In the genomic region with DNA sequence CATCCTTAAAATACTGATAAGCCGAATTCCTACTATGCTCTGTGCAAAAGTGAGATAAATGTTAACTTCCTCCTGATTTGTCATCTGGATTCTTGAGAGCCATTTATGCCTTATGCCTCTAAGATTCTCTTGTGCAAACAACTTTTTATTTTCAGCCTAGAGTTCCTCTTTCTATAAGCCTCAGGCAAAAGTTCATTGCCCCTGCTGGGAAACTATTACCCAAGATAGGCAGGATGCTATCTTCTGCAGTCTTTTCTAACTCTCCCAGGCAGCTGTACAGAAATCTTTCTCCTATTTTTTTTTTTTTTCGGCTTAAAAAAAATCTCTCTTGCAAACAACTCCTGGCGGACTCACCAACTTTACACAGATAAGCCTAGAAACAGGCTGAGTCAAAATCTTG, we compare ENCODE assay signal across 25 cellular contexts.
A peak's percentile ranks its signal among the peaks of the same experiment; 100 is the strongest.
DNase-seq lines count a peak whose midpoint lies in the region; ATAC-seq and TF ChIP-seq lines count a peak whose summit lies in the region.
"Had no signal": no experiment of that assay in that cellular context is flagged by ENCODE, and none has a peak within 500 bp of the region (broad histone marks: within the 10 kb centered on the region; RNA-seq: fewer than 3 reads in every experiment).

No MANE protein-coding gene starts in this region.

- H3K9me2 ChIP-seq in GM23338 (ENCODE audit: insufficient read depth) (no peaks in the 10 kb centered on the region), SU-DHL-6 (replicated peaks; ENCODE audit: insufficient read depth, low read length) (no peaks in the 10 kb centered on the region)

- H3K27ac Mint-ChIP-seq in GM23338 = no peak overlapping the region; the same call in 1 of the 2 replicates
- H3K27ac Mint-ChIP-seq: activated CD4-positive, alpha-beta memory T cell treated with anti-CD3 and anti-CD28 coated beads for 36 hours; activated naive CD4-positive, alpha-beta T cell treated with anti-CD3 and anti-CD28 coated beads, Interleukin-2, amount 50 U/mL, for 24 hours; nephron had no signal

- no peaks in the 10 kb centered on the region for H3K27me3 ChIP-seq in GM23338 (ENCODE audit: insufficient read depth)
- H3K27me3 ChIP-seq in SU-DHL-6 (ENCODE audit: low read length) = no peaks in the 10 kb centered on the region
- H3K27me3 ChIP-seq in mesendoderm (ENCODE audit: insufficient read depth, low read length, poor library complexity) = no peaks in the 10 kb centered on the region
- H3K27me3 ChIP-seq: tibial nerve had no signal

- H3K4ac ChIP-seq in mesendoderm (ENCODE audit: low read depth, low read length) = no peak overlapping the region

- H3K4me1 Mint-ChIP-seq in GM23338 = peaks cover 15% of the 10 kb centered on the region
- H3K4me1 Mint-ChIP-seq: activated naive CD4-positive, alpha-beta T cell treated with anti-CD3 and anti-CD28 coated beads, Interleukin-2, amount 50 U/mL, for 24 hours; nephron had no signal

- no peaks in the 10 kb centered on the region for H3K27me3 Mint-ChIP-seq in GM23338 (ENCODE audit: insufficient read depth, low read depth, poor library complexity)
- H3K27me3 Mint-ChIP-seq: activated CD4-positive, alpha-beta memory T cell treated with anti-CD3 and anti-CD28 coated beads for 36 hours; activated naive CD4-positive, alpha-beta T cell treated with anti-CD3 and anti-CD28 coated beads, Interleukin-2, amount 50 U/mL, for 24 hours had no signal

- H3K4me1 ChIP-seq in GM23338 (ENCODE audit: insufficient read depth) (peaks cover 6% of the 10 kb centered on the region; the same call in 1 of the 2 replicates), mesendoderm (ENCODE audit: control insufficient read depth, low read depth, low read length) (no peaks in the 10 kb centered on the region)
- H3K4me1 ChIP-seq: tibial nerve had no signal

- no peaks in the 10 kb centered on the region for H3K36me3 Mint-ChIP-seq in GM23338 (ENCODE audit: low read depth)
- H3K36me3 Mint-ChIP-seq: activated CD4-positive, alpha-beta memory T cell treated with anti-CD3 and anti-CD28 coated beads for 36 hours; activated naive CD4-positive, alpha-beta T cell treated with anti-CD3 and anti-CD28 coated beads, Interleukin-2, amount 50 U/mL, for 24 hours had no signal

- WGBS in mesendoderm (ENCODE audit: extremely low coverage, insufficient coverage, low lambda C conversion rate) = no CpG with 5 or more reads among the region's 3 CpGs

- H3K79me2 ChIP-seq in GM23338 (replicated peaks; ENCODE audit: insufficient read depth) (no peaks in the 10 kb centered on the region), SU-DHL-6 (ENCODE audit: insufficient read depth, low read length) (no peaks in the 10 kb centered on the region), mesendoderm (ENCODE audit: control insufficient read depth, insufficient read depth, low read length) (no peaks in the 10 kb centered on the region)

- H3K4me2 ChIP-seq in GM23338 = no peak overlapping the region
- no peak overlapping the region for H3K4me2 ChIP-seq in SU-DHL-6 (ENCODE audit: low read depth, low read length, poor library complexity, severe bottlenecking)
- no peak overlapping the region for H3K4me2 ChIP-seq in mesendoderm (ENCODE audit: low read length)
- H3K4me2 ChIP-seq: KMS-11 had no signal

- H3K27ac ChIP-seq in GM23338 (ENCODE audit: low read depth) (no peak overlapping the region), SU-DHL-6 (ENCODE audit: low read depth, low read length) (no peak overlapping the region), mesendoderm (ENCODE audit: low read depth, low read length) (no peak overlapping the region)
- H3K27ac ChIP-seq: C4-2B, KMS-11, tibial nerve had no signal

- H3K9me3 ChIP-seq in SU-DHL-6 (ENCODE audit: insufficient read depth, low read length) = no peaks in the 10 kb centered on the region
- H3K9me3 ChIP-seq: tibial nerve had no signal

- ATAC-seq in GM23338 = no peak
- ATAC-seq in HG03280 (IDR thresholded peaks at IDR 0.05; ENCODE audit: unreplicated experiment) = no peak
- ATAC-seq: SK-N-SH treated with all-trans-retinoic acid at 6 μM for 48 hours had no signal

- DNase-seq in GM23338 (ENCODE audit: low spot score) (no peak), NCI-H2171 treated with DMSO at 0.1 percent for 48 hours (lab: John Stamatoyannopoulos, UW) (peak; percentile 34), mesendoderm (no peak), iPS-NIHi7 (ENCODE audit: extremely low spot score) (no peak), activated gamma-delta T cell treated with Interleukin-2 at 50 U/mL for 16 hours (no peak)
- DNase-seq: activated CD4-positive, alpha-beta memory T cell treated with anti-CD3 and anti-CD28 coated beads for 36 hours; activated CD4-positive, CD25-positive, alpha-beta regulatory T cell treated with anti-CD3 and anti-CD28 coated beads, Interleukin-2, amount 50 U/mL, for 72 hours; activated CD8-positive, alpha-beta memory T cell treated with anti-CD3 and anti-CD28 coated beads, Interleukin-2, amount 50 U/mL, for 4 hours; amygdala; DMS79; effector CD4-positive, alpha-beta T cell; NCI-H1048; NCI-H1694 treated with DMSO at 0.1 percent for 48 hours; NCI-H526 treated with DMSO at 0.1 percent for 48 hours; RPMI8226; T1000 had no signal

- H3K4me3 ChIP-seq in GM23338 = no peak overlapping the region
- no peak overlapping the region for H3K4me3 ChIP-seq in SU-DHL-6 (ENCODE audit: insufficient read depth, low read length, poor library complexity, severe bottlenecking)
- no peak overlapping the region for H3K4me3 ChIP-seq in mesendoderm (ENCODE audit: low read length)
- H3K4me3 ChIP-seq: lung, tibial nerve had no signal

- H3K9me3 Mint-ChIP-seq in GM23338 = no peaks in the 10 kb centered on the region
- H3K9me3 Mint-ChIP-seq: activated naive CD4-positive, alpha-beta T cell treated with anti-CD3 and anti-CD28 coated beads, Interleukin-2, amount 50 U/mL, for 24 hours; nephron had no signal

- no peak overlapping the region for H3K56ac ChIP-seq in mesendoderm (ENCODE audit: low read length)

- TF ChIP-seq CTCF in GM23338 (conservative IDR thresholded peaks at IDR 0.05; ENCODE audit: low read depth in 2 of 2) (no peak), SU-DHL-6 (IDR thresholded peaks at IDR 0.05; ENCODE audit: insufficient read depth, low read length, poor library complexity, severe bottlenecking) (no peak)

- H4K8ac ChIP-seq in mesendoderm (ENCODE audit: low read depth, low read length) = no peak overlapping the region

- no peak overlapping the region for H3K4me3 Mint-ChIP-seq in GM23338
- H3K4me3 Mint-ChIP-seq: activated CD4-positive, alpha-beta memory T cell treated with anti-CD3 and anti-CD28 coated beads for 36 hours; activated naive CD4-positive, alpha-beta T cell treated with anti-CD3 and anti-CD28 coated beads, Interleukin-2, amount 50 U/mL, for 24 hours; nephron had no signal

- H3K9ac ChIP-seq in SU-DHL-6 (ENCODE audit: low read length) (no peak overlapping the region), mesendoderm (ENCODE audit: low read length) (no peak overlapping the region)
- H3K9ac ChIP-seq: KMS-11 had no signal

- no peak overlapping the region for H3K23ac ChIP-seq in mesendoderm (ENCODE audit: low read length)

- H2AFZ ChIP-seq in GM23338 (peak overlapping the region; percentile 11), SU-DHL-6 (ENCODE audit: low read depth, low read length, severe bottlenecking) (peak overlapping the region; percentile 18)

- H3F3A ChIP-seq in GM23338 (replicated peaks; ENCODE audit: low read depth) (no peaks in the 10 kb centered on the region), SU-DHL-6 (ENCODE audit: insufficient read depth) (no peaks in the 10 kb centered on the region)

- H2BK15ac ChIP-seq in mesendoderm (replicated peaks; ENCODE audit: low read depth) = no peak overlapping the region

- H2BK120ac ChIP-seq in mesendoderm (ENCODE audit: low read depth, low read length) = no peak overlapping the region

- peak overlapping the region; percentile 51 for H3K18ac ChIP-seq in mesendoderm (ENCODE audit: low read length)

- H3K79me1 ChIP-seq in mesendoderm (ENCODE audit: low read length) = no peaks in the 10 kb centered on the region

- no peak overlapping the region for H2AK5ac ChIP-seq in mesendoderm (ENCODE audit: low read length)

- H4K5ac ChIP-seq in mesendoderm (ENCODE audit: low read length) = no peak overlapping the region

- H2BK5ac ChIP-seq in mesendoderm (ENCODE audit: low read length) = no peak overlapping the region

- H4K20me1 ChIP-seq in GM23338 (replicated peaks; ENCODE audit: insufficient read depth) (no peaks in the 10 kb centered on the region), SU-DHL-6 (ENCODE audit: low read depth, low read length) (no peaks in the 10 kb centered on the region)

- H3K36me3 ChIP-seq in GM23338 (ENCODE audit: insufficient read depth) (no peaks in the 10 kb centered on the region), SU-DHL-6 (ENCODE audit: low read length) (no peaks in the 10 kb centered on the region), mesendoderm (ENCODE audit: control insufficient read depth, insufficient read depth, low read length) (no peaks in the 10 kb centered on the region)
- H3K36me3 ChIP-seq: tibial nerve had no signal

TF ChIP-seq in GM23338, 12 proteins besides CTCF, POLR2A, EP300 and RAD21 (continues in another document):
- TF ChIP-seq, protein P1, sequence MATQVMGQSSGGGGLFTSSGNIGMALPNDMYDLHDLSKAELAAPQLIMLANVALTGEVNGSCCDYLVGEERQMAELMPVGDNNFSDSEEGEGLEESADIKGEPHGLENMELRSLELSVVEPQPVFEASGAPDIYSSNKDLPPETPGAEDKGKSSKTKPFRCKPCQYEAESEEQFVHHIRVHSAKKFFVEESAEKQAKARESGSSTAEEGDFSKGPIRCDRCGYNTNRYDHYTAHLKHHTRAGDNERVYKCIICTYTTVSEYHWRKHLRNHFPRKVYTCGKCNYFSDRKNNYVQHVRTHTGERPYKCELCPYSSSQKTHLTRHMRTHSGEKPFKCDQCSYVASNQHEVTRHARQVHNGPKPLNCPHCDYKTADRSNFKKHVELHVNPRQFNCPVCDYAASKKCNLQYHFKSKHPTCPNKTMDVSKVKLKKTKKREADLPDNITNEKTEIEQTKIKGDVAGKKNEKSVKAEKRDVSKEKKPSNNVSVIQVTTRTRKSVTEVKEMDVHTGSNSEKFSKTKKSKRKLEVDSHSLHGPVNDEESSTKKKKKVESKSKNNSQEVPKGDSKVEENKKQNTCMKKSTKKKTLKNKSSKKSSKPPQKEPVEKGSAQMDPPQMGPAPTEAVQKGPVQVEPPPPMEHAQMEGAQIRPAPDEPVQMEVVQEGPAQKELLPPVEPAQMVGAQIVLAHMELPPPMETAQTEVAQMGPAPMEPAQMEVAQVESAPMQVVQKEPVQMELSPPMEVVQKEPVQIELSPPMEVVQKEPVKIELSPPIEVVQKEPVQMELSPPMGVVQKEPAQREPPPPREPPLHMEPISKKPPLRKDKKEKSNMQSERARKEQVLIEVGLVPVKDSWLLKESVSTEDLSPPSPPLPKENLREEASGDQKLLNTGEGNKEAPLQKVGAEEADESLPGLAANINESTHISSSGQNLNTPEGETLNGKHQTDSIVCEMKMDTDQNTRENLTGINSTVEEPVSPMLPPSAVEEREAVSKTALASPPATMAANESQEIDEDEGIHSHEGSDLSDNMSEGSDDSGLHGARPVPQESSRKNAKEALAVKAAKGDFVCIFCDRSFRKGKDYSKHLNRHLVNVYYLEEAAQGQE (IDR thresholded peaks at IDR 0.05; ENCODE audit: unreplicated experiment) = no peak
- TF ChIP-seq JUNB (IDR thresholded peaks at IDR 0.05; ENCODE audit: unreplicated experiment) = no peak
- no peak for TF ChIP-seq STAT1 (IDR thresholded peaks at IDR 0.05; ENCODE audit: unreplicated experiment)
- no peak for TF ChIP-seq NANOG (IDR thresholded peaks at IDR 0.05; ENCODE audit: borderline replicate concordance)
